In genomic region chr12:123233505-123234299, GRCh38 we compare ENCODE assay signal across 8 cellular contexts. TPM values are rescaled to one million over a fixed set of nuclear protein-coding genes. Genes with fewer than 3 reads are reported as not detected.
DNase-seq lines count a peak whose midpoint lies in the region; ATAC-seq and TF ChIP-seq lines count a peak whose summit lies in the region.

No MANE protein-coding gene starts in this region.

- no peaks in the 10 kb centered on the region for H3K27me3 ChIP-seq in SU-DHL-6 (ENCODE audit: low read length)

- peaks cover 27% of the 10 kb centered on the region for H3F3A ChIP-seq in SU-DHL-6 (ENCODE audit: insufficient read depth)

- peak overlapping the region; percentile 95 for H3K4me2 ChIP-seq in SU-DHL-6 (ENCODE audit: low read depth, low read length, poor library complexity, severe bottlenecking)

- H3K9ac ChIP-seq in SU-DHL-6 (ENCODE audit: low read length) = peak overlapping the region; percentile 92

- CTCF ChIA-PET in HEK293T (lab: Yijun Ruan, JAX) = interaction anchor here (1.2 to 2.1 kb wide), 2 partner anchors 36 to 190 kb away, joined by 3 to 9 read pairs; no protein-coding TSS in a partner anchor

- TF ChIP-seq CTCF in SU-DHL-6 (IDR thresholded peaks at IDR 0.05; ENCODE audit: insufficient read depth, low read length, poor library complexity, severe bottlenecking) (no peak), fibroblast of mammary gland (conservative IDR thresholded peaks at IDR 0.05; ENCODE audit: control insufficient read depth, insufficient read depth, low read depth, low read length) (no peak)

- peak; percentile 16 for ATAC-seq in HG03045 (IDR thresholded peaks at IDR 0.05; ENCODE audit: unreplicated experiment)

- H4K20me1 ChIP-seq in SU-DHL-6 (ENCODE audit: low read depth, low read length) = peaks cover 5% of the 10 kb centered on the region; the same call in 1 of the 2 replicates

- H3K79me2 ChIP-seq in SU-DHL-6 (ENCODE audit: insufficient read depth, low read length) = peaks cover 81% of the 10 kb centered on the region

- peaks cover 15% of the 10 kb centered on the region for H3K36me3 ChIP-seq in SU-DHL-6 (ENCODE audit: low read length)

- POLR2A ChIA-PET in HEK293T (lab: Yijun Ruan, JAX) = interaction anchor here (0.6 to 3.9 kb wide), 54 partner anchors 9 to 506 kb away, joined by 3 to 55 read pairs (median 6); partner anchors contain the start of genes ABCB9, ATP6V0A2, DDX55 and PITPNM2

- intact Hi-C loops in posterior vena cava (cut with DNase I) = loop anchor here (5.0 to 10.0 kb wide), 2 partner anchors 191 to 379 kb away; no protein-coding TSS in a partner anchor

- DNase-seq in NCI-H1417 (lab: John Stamatoyannopoulos, UW) (peak in 2 of 3 experiments; percentile 60 to 79), NCI-H1417 treated with DMSO at 0.1 percent for 48 hours (lab: John Stamatoyannopoulos, UW) (no peak), fibroblast of mammary gland (ENCODE audit: low read depth) (no peak), posterior vena cava (ENCODE audit: low spot score) (peak; percentile 74), SKM-1 (lab: John Stamatoyannopoulos, UW; ENCODE audit: unreplicated experiment) (no peak), HEK293T (ENCODE audit: extremely low spot score) (no peak)

- H2AFZ ChIP-seq in SU-DHL-6 (ENCODE audit: low read depth, low read length, severe bottlenecking) = peak overlapping the region; percentile 57

- H3K4me3 ChIP-seq in SU-DHL-6 (ENCODE audit: insufficient read depth, low read length, poor library complexity, severe bottlenecking) (peak overlapping the region; percentile 89), fibroblast of mammary gland (ENCODE audit: control insufficient read depth, low read depth, low read length) (peak overlapping the region; percentile 98)

- H3K9me2 ChIP-seq in SU-DHL-6 (replicated peaks; ENCODE audit: insufficient read depth, low read length) = no peaks in the 10 kb centered on the region

- H3K27ac ChIP-seq in SU-DHL-6 (ENCODE audit: low read depth, low read length) = peak overlapping the region; percentile 65

- H3K9me3 ChIP-seq in SU-DHL-6 (ENCODE audit: insufficient read depth, low read length) = no peaks in the 10 kb centered on the region

TF ChIP-seq in HEK293T, 16 proteins besides CTCF, POLR2A, EP300 and RAD21:
- TF ChIP-seq ZNF384 (IDR thresholded peaks at IDR 0.05) (no peak), SUZ12 (IDR thresholded peaks at IDR 0.05) (no peak), ARNT (IDR thresholded peaks at IDR 0.05) (no peak), FOXK2 (IDR thresholded peaks at IDR 0.05) (no peak), FOXM1 (IDR thresholded peaks at IDR 0.05; ENCODE audit: borderline replicate concordance) (no peak), HDGF (IDR thresholded peaks at IDR 0.05; ENCODE audit: borderline replicate concordance) (no peak), L3MBTL2 (conservative IDR thresholded peaks at IDR 0.05) (no peak; the same call in 1 of the 2 replicates), ELF4 (IDR thresholded peaks at IDR 0.05) (no peak), CTBP1 (IDR thresholded peaks at IDR 0.05; ENCODE audit: borderline replicate concordance) (no peak; the same call in 1 of the 2 replicates), BHLHE40 (IDR thresholded peaks at IDR 0.05; ENCODE audit: borderline replicate concordance) (no peak), FOXA1 (IDR thresholded peaks at IDR 0.05) (no peak)

RNA-seq across cellular contexts. Expression of gene MTRFR, which starts 0.5 kb away (rescaled TPM):
- 1 to 10 TPM; 5.8 to 7.3 TPM for total RNA-seq in posterior vena cava

RNA-seq across cellular contexts. Expression of gene MPHOSPH9, which starts 0.8 kb away (rescaled TPM):
- 10 to 100 TPM; 12.6 to 18.7 TPM for total RNA-seq in posterior vena cava

RNA-seq across cellular contexts. Expression of gene CDK2AP1, which starts 38.0 kb away (rescaled TPM):
- 100 to 1,000 TPM; 121 to 123 TPM for total RNA-seq in posterior vena cava

Comparison
In these comparisons a context has a peak if more than half of its experiments do, and no peak if none do; other contexts are left out.
1. DNase-seq: peak in NCI-H1417 (2 of 3) and posterior vena cava (single experiment); none in NCI-H1417 treated with DMSO at 0.1 percent for 48 hours (single experiment), fibroblast of mammary gland (single experiment), SKM-1 (single experiment) and HEK293T (single experiment).